ENCODE assay signal across 27 cellular contexts in genomic region chr17:72092710-72093322, GRCh38. TPM values are rescaled to one million over a fixed set of nuclear protein-coding genes. Genes with fewer than 3 reads are reported as not detected.
"Had no signal": no experiment of that assay in that cellular context is flagged by ENCODE, and none has a peak within 500 bp of the region (broad histone marks: within the 10 kb centered on the region; RNA-seq: fewer than 3 reads in every experiment).

No MANE protein-coding gene starts in this region.

- H3K27ac Mint-ChIP-seq: effector memory CD8-positive, alpha-beta T cell; memory B cell; natural killer cell; progenitor cell of endocrine pancreas; stimulated activated effector memory CD8-positive, alpha-beta T cell treated with anti-CD3 and anti-CD28 coated beads, Interleukin-12 subunit alpha, Interleukin-12 subunit beta, amount 100 ng/mL, for 72 hours had no signal

- DNase-seq: cortex of kidney; effector memory CD8-positive, alpha-beta T cell; gastrocnemius medialis; heart right ventricle; hippocampal formation; kidney glomerular epithelial cell; left colon; left ventricle myocardium superior; natural killer cell; sigmoid colon; stimulated activated CD4-positive, alpha-beta T cell treated with anti-CD3 and anti-CD28 coated beads, Interleukin-2, amount 100 ng/mL, for 24 hours; stimulated activated CD4-positive, alpha-beta T cell treated with anti-CD3 and anti-CD28 coated beads, Interleukin-4, amount 100 ng/mL, for 24 hours; stimulated activated naive CD4-positive, alpha-beta T cell treated with Interleukin-2 at 50 U/mL for 16 hours; stomach; thyroid gland; trophoblast cell had no signal

- H3K4me3 Mint-ChIP-seq: effector memory CD8-positive, alpha-beta T cell; memory B cell; natural killer cell; neural crest cell; stimulated activated effector memory CD8-positive, alpha-beta T cell treated with anti-CD3 and anti-CD28 coated beads, Interleukin-12 subunit alpha, Interleukin-12 subunit beta, amount 100 ng/mL, for 72 hours had no signal

- H3K27me3 ChIP-seq: gastrocnemius medialis, heart right ventricle, neutrophil, sigmoid colon, stomach, thyroid gland, vagina had no signal

- H3K36me3 ChIP-seq: gastrocnemius medialis, heart right ventricle, neutrophil, sigmoid colon, stomach, thyroid gland, vagina had no signal

- H3K4me1 ChIP-seq: gastrocnemius medialis, parathyroid adenoma, sigmoid colon, stomach, vagina had no signal

- H3K9me3 Mint-ChIP-seq: neural crest cell had no signal

- H3K4me1 Mint-ChIP-seq: memory B cell; natural killer cell; neural crest cell; stimulated activated effector memory CD8-positive, alpha-beta T cell treated with anti-CD3 and anti-CD28 coated beads, Interleukin-12 subunit alpha, Interleukin-12 subunit beta, amount 100 ng/mL, for 72 hours had no signal

- H3K27ac ChIP-seq: gastrocnemius medialis, heart right ventricle, neutrophil, parathyroid adenoma, sigmoid colon, stomach, thyroid gland, vagina had no signal

- ATAC-seq: effector memory CD8-positive, alpha-beta T cell; gastrocnemius medialis; heart right ventricle; left colon; left ventricle myocardium superior; natural killer cell; stimulated activated effector memory CD8-positive, alpha-beta T cell treated with anti-CD3 and anti-CD28 coated beads, Interleukin-12 subunit alpha, Interleukin-12 subunit beta, amount 100 ng/mL, for 72 hours had no signal

- FAIRE-seq: islet of Langerhans had no signal

- H3K4me3 ChIP-seq: gastrocnemius medialis, heart right ventricle, lung, sigmoid colon, stomach, thyroid gland, vagina had no signal

- H3K27me3 Mint-ChIP-seq: progenitor cell of endocrine pancreas had no signal

- H3K9me3 ChIP-seq: gastrocnemius medialis, heart right ventricle, neutrophil, sigmoid colon, stomach, thyroid gland, vagina had no signal

- H3K36me3 Mint-ChIP-seq: memory B cell; stimulated activated effector memory CD8-positive, alpha-beta T cell treated with anti-CD3 and anti-CD28 coated beads, Interleukin-12 subunit alpha, Interleukin-12 subunit beta, amount 100 ng/mL, for 72 hours had no signal

RNA-seq across cellular contexts. Expression of gene SOX9, which starts 28.0 kb away (rescaled TPM):
- total RNA-seq: dermis microvascular lymphatic vessel endothelial cell, mononuclear cell, natural killer cell had no signal
